ENCODE assay signal across 2 cellular contexts in genomic region chr2:130966149-130967019, GRCh38.
TF ChIP-seq lines count a peak whose summit lies in the region.

No MANE protein-coding gene starts in this region.

TF ChIP-seq in endothelial cell of umbilical vein, 7 proteins besides CTCF, POLR2A, EP300 and RAD21:
- TF ChIP-seq GATA2 (IDR thresholded peaks at IDR 0.05; ENCODE audit: insufficient read depth, insufficient read length, low read depth, low read length) (no peak), POLR2AphosphoS5 (IDR thresholded peaks at IDR 0.05; ENCODE audit: insufficient read depth, low read depth, low read length) (no peak), JUN (IDR thresholded peaks at IDR 0.05; ENCODE audit: borderline replicate concordance, insufficient read depth, insufficient read length, low read depth) (no peak), FOS (IDR thresholded peaks at IDR 0.05; ENCODE audit: borderline replicate concordance, insufficient read depth, low read length) (no peak), EZH2 (IDR thresholded peaks at IDR 0.05; ENCODE audit: borderline replicate concordance, low read depth, low read length, severe bottlenecking) (no peak), MYC (IDR thresholded peaks at IDR 0.05; ENCODE audit: low read depth, low read length) (no peak)
- TF ChIP-seq, protein P1, sequence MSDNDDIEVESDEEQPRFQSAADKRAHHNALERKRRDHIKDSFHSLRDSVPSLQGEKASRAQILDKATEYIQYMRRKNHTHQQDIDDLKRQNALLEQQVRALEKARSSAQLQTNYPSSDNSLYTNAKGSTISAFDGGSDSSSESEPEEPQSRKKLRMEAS (IDR thresholded peaks at IDR 0.05; ENCODE audit: insufficient read depth, insufficient read length) = no peak

TF ChIP-seq in SK-N-SH treated with all-trans-retinoic acid at 6 μM for 48 hours, 23 proteins besides CTCF, POLR2A, EP300 and RAD21:
- TF ChIP-seq TCF4 (CRISPR knock-in tag; IDR thresholded peaks at IDR 0.05; ENCODE audit: borderline replicate concordance) (no peak), ARNTL (CRISPR knock-in tag; IDR thresholded peaks at IDR 0.05; ENCODE audit: borderline replicate concordance, low read depth) (no peak), PPARA (CRISPR knock-in tag; IDR thresholded peaks at IDR 0.05; ENCODE audit: borderline replicate concordance) (no peak), TSHZ2 (CRISPR knock-in tag; IDR thresholded peaks at IDR 0.05) (no peak), SNAI2 (CRISPR knock-in tag; IDR thresholded peaks at IDR 0.05) (no peak), BACH2 (CRISPR knock-in tag; IDR thresholded peaks at IDR 0.05; ENCODE audit: borderline replicate concordance) (no peak), OSR1 (CRISPR knock-in tag; IDR thresholded peaks at IDR 0.05) (no peak), GLIS3 (CRISPR knock-in tag; IDR thresholded peaks at IDR 0.05) (no peak)
- TF ChIP-seq, protein P2, sequence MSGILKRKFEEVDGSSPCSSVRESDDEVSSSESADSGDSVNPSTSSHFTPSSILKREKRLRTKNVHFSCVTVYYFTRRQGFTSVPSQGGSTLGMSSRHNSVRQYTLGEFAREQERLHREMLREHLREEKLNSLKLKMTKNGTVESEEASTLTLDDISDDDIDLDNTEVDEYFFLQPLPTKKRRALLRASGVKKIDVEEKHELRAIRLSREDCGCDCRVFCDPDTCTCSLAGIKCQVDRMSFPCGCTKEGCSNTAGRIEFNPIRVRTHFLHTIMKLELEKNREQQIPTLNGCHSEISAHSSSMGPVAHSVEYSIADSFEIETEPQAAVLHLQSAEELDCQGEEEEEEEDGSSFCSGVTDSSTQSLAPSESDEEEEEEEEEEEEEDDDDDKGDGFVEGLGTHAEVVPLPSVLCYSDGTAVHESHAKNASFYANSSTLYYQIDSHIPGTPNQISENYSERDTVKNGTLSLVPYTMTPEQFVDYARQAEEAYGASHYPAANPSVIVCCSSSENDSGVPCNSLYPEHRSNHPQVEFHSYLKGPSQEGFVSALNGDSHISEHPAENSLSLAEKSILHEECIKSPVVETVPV (CRISPR knock-in tag; IDR thresholded peaks at IDR 0.05) = no peak
